ENCODE assay signal across 1 cellular context in the genomic region with DNA sequence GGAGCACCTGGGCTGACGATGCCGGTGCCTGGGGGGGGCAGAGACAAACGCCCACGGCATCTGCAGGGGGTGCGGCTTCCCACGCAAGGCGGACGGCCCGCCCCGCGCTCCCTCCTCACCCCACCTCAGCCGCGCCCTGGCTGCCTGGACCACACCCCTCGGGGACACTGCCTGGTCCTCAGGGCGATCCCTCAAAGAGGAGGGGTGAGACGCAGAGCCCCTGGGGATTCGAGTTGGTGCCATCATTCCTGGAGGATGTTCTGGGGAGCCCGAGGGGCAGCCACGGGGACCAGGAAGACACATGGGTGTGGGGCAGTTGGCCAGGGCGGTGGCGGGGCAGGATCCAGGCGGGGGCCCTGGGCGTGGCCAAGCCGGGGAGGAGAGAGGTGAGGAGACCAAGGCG.
TF ChIP-seq lines count a peak whose summit lies in the region.

No MANE protein-coding gene starts in this region.

TF ChIP-seq in HEK293, 187 proteins besides CTCF, POLR2A, EP300 and RAD21 (continued from another document):
- TF ChIP-seq, protein P1, sequence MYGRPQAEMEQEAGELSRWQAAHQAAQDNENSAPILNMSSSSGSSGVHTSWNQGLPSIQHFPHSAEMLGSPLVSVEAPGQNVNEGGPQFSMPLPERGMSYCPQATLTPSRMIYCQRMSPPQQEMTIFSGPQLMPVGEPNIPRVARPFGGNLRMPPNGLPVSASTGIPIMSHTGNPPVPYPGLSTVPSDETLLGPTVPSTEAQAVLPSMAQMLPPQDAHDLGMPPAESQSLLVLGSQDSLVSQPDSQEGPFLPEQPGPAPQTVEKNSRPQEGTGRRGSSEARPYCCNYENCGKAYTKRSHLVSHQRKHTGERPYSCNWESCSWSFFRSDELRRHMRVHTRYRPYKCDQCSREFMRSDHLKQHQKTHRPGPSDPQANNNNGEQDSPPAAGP (tag by site-specific recombination; IDR thresholded peaks at IDR 0.05): peak; percentile 51; the same call in 1 of the 2 replicates
